34 cellular contexts compared by ENCODE assay signal in the genomic region with DNA sequence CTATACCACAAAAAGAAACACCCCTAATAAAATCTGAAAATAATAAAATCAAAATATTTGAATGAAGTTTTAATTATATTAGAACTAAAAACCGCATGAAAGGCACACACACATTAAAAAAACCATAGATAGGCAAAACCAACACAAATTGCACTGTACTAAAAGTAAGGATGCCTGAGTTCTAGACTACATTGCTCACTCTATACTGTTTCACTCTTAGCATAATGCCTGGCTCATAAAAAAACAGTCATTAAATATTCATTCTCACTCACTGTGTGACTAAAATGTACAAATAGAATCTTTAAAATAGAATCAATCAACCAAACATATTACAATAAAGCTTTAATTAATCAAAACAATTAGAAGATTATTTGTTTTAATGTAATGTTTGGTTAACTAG.
"Had no signal": no experiment of that assay in that cellular context is flagged by ENCODE, and none has a peak within 500 bp of the region (broad histone marks: within the 10 kb centered on the region; RNA-seq: fewer than 3 reads in every experiment).

No MANE protein-coding gene starts in this region.

- H3K4me2 ChIP-seq: KMS-11 had no signal

- H3K36me3 ChIP-seq: MG63 had no signal

- DNase-seq: Karpas-422, Kasumi-1, MG63, MM.1S, MV-4-11, NCI-H1048, NCI-H1092, NCI-H1092 treated with DMSO at 0.1 percent for 48 hours, NCI-H1105, NCI-H1105 treated with DMSO at 0.1 percent for 48 hours, NCI-H1417, NCI-H1417 treated with DMSO at 0.1 percent for 48 hours, NCI-H1436, NCI-H1436 treated with DMSO at 0.1 percent for 48 hours, NCI-H146, NCI-H1694, NCI-H1694 treated with DMSO at 0.1 percent for 48 hours, NCI-H187, NCI-H187 treated with DMSO at 0.1 percent for 48 hours, NCI-H1930, NCI-H2029, NCI-H2029 treated with DMSO at 0.1 percent for 48 hours, NCI-H2081, NCI-H2081 treated with DMSO at 0.1 percent for 48 hours, NCI-H2107, NCI-H2171, NCI-H2171 treated with DMSO at 0.1 percent for 48 hours, NCI-H2227 treated with DMSO at 0.1 percent for 48 hours, NCI-H226, NCI-H345, NCI-H446, NCI-H446 treated with DMSO at 0.1 percent for 48 hours, NCI-H510A had no signal

- H3K27ac ChIP-seq: KMS-11 had no signal

- H3K4me3 ChIP-seq: MG63 had no signal

- H3K9ac ChIP-seq: KMS-11 had no signal
